3 cellular contexts compared by ENCODE assay signal in genomic region chr15:95409924-95410323, GRCh38.
TF ChIP-seq lines count a peak whose summit lies in the region.

No MANE protein-coding gene starts in this region.

TF ChIP-seq in liver, 16 proteins besides CTCF, POLR2A, EP300 and RAD21:
- TF ChIP-seq NR2F2 (IDR thresholded peaks at IDR 0.05) (peak; percentile 67), ATF3 (IDR thresholded peaks at IDR 0.05) (no peak)

TF ChIP-seq in HepG2, 621 proteins besides CTCF, POLR2A, EP300 and RAD21:
- TF ChIP-seq ZNF512B (CRISPR knock-in tag; IDR thresholded peaks at IDR 0.05; ENCODE audit: borderline replicate concordance) (no peak), DZIP1 (CRISPR knock-in tag; IDR thresholded peaks at IDR 0.05) (no peak), TIGD3 (CRISPR knock-in tag; IDR thresholded peaks at IDR 0.05; ENCODE audit: borderline replicate concordance) (no peak), ZNF816 (CRISPR knock-in tag; IDR thresholded peaks at IDR 0.05; ENCODE audit: borderline replicate concordance) (no peak), SAP130 (CRISPR knock-in tag; IDR thresholded peaks at IDR 0.05; ENCODE audit: low read depth) (no peak), EZH2 (conservative IDR thresholded peaks at IDR 0.05; ENCODE audit: low read depth, low read length) (no peak), MAFK (conservative IDR thresholded peaks at IDR 0.05 in 1 of 2, IDR thresholded peaks at IDR 0.05 in 1 of 2; ENCODE audit: low read length in 2 of 2) (no peak), ZNF34 (CRISPR knock-in tag; IDR thresholded peaks at IDR 0.05; ENCODE audit: borderline replicate concordance) (no peak), NR1H2 (CRISPR knock-in tag; IDR thresholded peaks at IDR 0.05; ENCODE audit: borderline replicate concordance, low read depth) (no peak), HDAC6 (IDR thresholded peaks at IDR 0.05; ENCODE audit: low read depth, low read length) (no peak)

TF ChIP-seq in GM12878, 131 proteins besides CTCF, POLR2A, EP300 and RAD21 (continued from another document):
- TF ChIP-seq RELB (IDR thresholded peaks at IDR 0.05; ENCODE audit: low read depth), result no peak; the same call in 1 of the 2 replicates
- TF ChIP-seq NFIC (IDR thresholded peaks at IDR 0.05; ENCODE audit: low read depth, low read length), result no peak
- 0 out of 2 replicates have a peak, but pooled peaks have one; percentile 38 for TF ChIP-seq IKZF1 (conservative IDR thresholded peaks at IDR 0.05)
- TF ChIP-seq BCLAF1 (IDR thresholded peaks at IDR 0.05), result no peak
- TF ChIP-seq ATF7 (IDR thresholded peaks at IDR 0.05; ENCODE audit: low read depth), result peak; percentile 44
- peak; percentile 89 for TF ChIP-seq NR2F1 (conservative IDR thresholded peaks at IDR 0.05)
TF ChIP-seq in GM12878: peak in this region for 4.
